ENCODE assay signal across 19 cellular contexts in the genomic region with DNA sequence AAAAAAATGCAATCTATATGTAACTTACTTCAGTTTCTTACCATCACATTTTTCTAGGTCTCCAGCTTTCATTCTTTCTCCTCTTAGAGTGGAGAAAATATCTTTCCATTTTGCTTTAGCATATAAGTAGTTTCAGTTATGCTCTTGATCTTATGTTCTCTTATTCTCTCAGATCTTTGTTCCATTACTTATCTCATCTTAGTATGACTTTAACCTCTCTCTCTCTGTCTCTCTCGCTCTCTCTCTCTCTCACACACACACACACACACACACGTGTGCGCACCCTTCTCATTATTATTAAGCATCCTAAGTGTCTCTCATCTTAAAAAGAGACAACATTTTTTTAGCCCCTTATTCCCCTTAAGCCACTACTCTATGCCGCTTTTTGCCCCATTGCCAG.
"Had no signal": no experiment of that assay in that cellular context is flagged by ENCODE, and none has a peak within 500 bp of the region (broad histone marks: within the 10 kb centered on the region; RNA-seq: fewer than 3 reads in every experiment).

No MANE protein-coding gene starts in this region.

- H3K27ac Mint-ChIP-seq: activated CD8-positive, alpha-beta memory T cell treated with anti-CD3 and anti-CD28 coated beads, Interleukin-2, amount 10 ng/mL, durations not matched to agents 7 days and 5 days; activated CD8-positive, alpha-beta T cell treated with anti-CD3 and anti-CD28 coated beads for 36 hours; activated naive CD8-positive, alpha-beta T cell; brain had no signal

- ATAC-seq: activated CD8-positive, alpha-beta memory T cell treated with anti-CD3 and anti-CD28 coated beads, Interleukin-2, amount 10 ng/mL, durations not matched to agents 7 days and 5 days; activated CD8-positive, alpha-beta T cell treated with anti-CD3 and anti-CD28 coated beads for 36 hours; left lobe of liver; lower lobe of right lung; naive thymus-derived CD8-positive, alpha-beta T cell; right cardiac atrium; upper lobe of right lung had no signal

- H3K4me1 Mint-ChIP-seq: brain; naive thymus-derived CD8-positive, alpha-beta T cell; neural crest cell had no signal

- H3K36me3 Mint-ChIP-seq: brain had no signal

- H3K27me3 Mint-ChIP-seq: activated CD8-positive, alpha-beta memory T cell treated with anti-CD3 and anti-CD28 coated beads, Interleukin-2, amount 10 ng/mL, durations not matched to agents 7 days and 5 days; activated CD8-positive, alpha-beta T cell treated with anti-CD3 and anti-CD28 coated beads for 36 hours; activated naive CD8-positive, alpha-beta T cell; brain; naive thymus-derived CD8-positive, alpha-beta T cell had no signal

- DNase-seq: activated CD8-positive, alpha-beta memory T cell treated with anti-CD3 and anti-CD28 coated beads, Interleukin-2, amount 10 ng/mL, durations not matched to agents 7 days and 5 days; activated CD8-positive, alpha-beta T cell treated with anti-CD3 and anti-CD28 coated beads for 36 hours; dorsolateral prefrontal cortex; effector memory CD4-positive, alpha-beta T cell; kidney glomerular epithelial cell; lower lobe of right lung; mesenchymal stem cell; naive thymus-derived CD8-positive, alpha-beta T cell; occipital lobe; right cardiac atrium; spleen; stimulated activated naive CD4-positive, alpha-beta T cell; T-helper 9 cell; tibial artery; upper lobe of right lung had no signal

- H3K4me3 Mint-ChIP-seq: activated CD8-positive, alpha-beta memory T cell treated with anti-CD3 and anti-CD28 coated beads, Interleukin-2, amount 10 ng/mL, durations not matched to agents 7 days and 5 days; activated CD8-positive, alpha-beta T cell treated with anti-CD3 and anti-CD28 coated beads for 36 hours; activated naive CD8-positive, alpha-beta T cell; brain; naive thymus-derived CD8-positive, alpha-beta T cell; neural crest cell had no signal
